In genomic region chr11:87081358-87081757, GRCh38 we compare ENCODE assay signal across 2 cellular contexts.
TF ChIP-seq lines count a peak whose summit lies in the region.

No MANE protein-coding gene starts in this region.

TF ChIP-seq in liver, 16 proteins besides CTCF, POLR2A, EP300 and RAD21:
- TF ChIP-seq FOXA1 (IDR thresholded peaks at IDR 0.05) (no peak), SP1 (IDR thresholded peaks at IDR 0.05) (no peak), HNF4A (conservative IDR thresholded peaks at IDR 0.05) (no peak), TAF1 (conservative IDR thresholded peaks at IDR 0.05) (no peak), EGR1 (IDR thresholded peaks at IDR 0.05; ENCODE audit: low read depth in 2 of 2) (no peak), ATF3 (IDR thresholded peaks at IDR 0.05) (no peak), HNF4G (IDR thresholded peaks at IDR 0.05) (no peak), JUND (IDR thresholded peaks at IDR 0.05) (no peak)

TF ChIP-seq in HepG2, 621 proteins besides CTCF, POLR2A, EP300 and RAD21:
- TF ChIP-seq ZBTB2 (CRISPR knock-in tag; IDR thresholded peaks at IDR 0.05; ENCODE audit: low read depth): no peak
- TF ChIP-seq ZEB1 (IDR thresholded peaks at IDR 0.05; ENCODE audit: insufficient replicate concordance, low read depth): no peak
- TF ChIP-seq ZNF264 (CRISPR knock-in tag; IDR thresholded peaks at IDR 0.05): no peak
- no peak for TF ChIP-seq ZNF776 (CRISPR knock-in tag; IDR thresholded peaks at IDR 0.05)
- no peak for TF ChIP-seq FOXP4 (CRISPR knock-in tag; IDR thresholded peaks at IDR 0.05)
